Comparison of ENCODE assay signal across 12 cellular contexts in genomic region chr16:74521691-74522090, GRCh38.
DNase-seq lines count a peak whose midpoint lies in the region; ATAC-seq and TF ChIP-seq lines count a peak whose summit lies in the region.
"Had no signal": no experiment of that assay in that cellular context is flagged by ENCODE, and none has a peak within 500 bp of the region (broad histone marks: within the 10 kb centered on the region; RNA-seq: fewer than 3 reads in every experiment).

No MANE protein-coding gene starts in this region.

- peaks cover 3% of the 10 kb centered on the region for H3K36me3 ChIP-seq in CD8-positive, alpha-beta T cell (ENCODE audit: insufficient read depth, low read length)
- H3K36me3 ChIP-seq: pancreas had no signal

- no peak for DNase-seq in CD8-positive, alpha-beta T cell
- peak; percentile 82 for DNase-seq in NCI-H446 treated with DMSO at 0.1 percent for 48 hours (lab: John Stamatoyannopoulos, UW)
- DNase-seq in fibroblast of mammary gland (ENCODE audit: low read depth): peak; percentile 57
- DNase-seq in nephron progenitor cell: no peak
- no peak for DNase-seq in COLO829 (ENCODE audit: low spot score)
- no peak for DNase-seq in KG1 (lab: John Stamatoyannopoulos, UW)
- no peak for DNase-seq in stimulated activated CD4-positive, alpha-beta T cell treated with anti-CD3 and anti-CD28 coated beads, Interleukin-4, amount 100 ng/mL, for 1 hour
- no peak for DNase-seq in Kasumi-1 (lab: John Stamatoyannopoulos, UW)
- DNase-seq: activated naive CD4-positive, alpha-beta T cell; GF-D8; Karpas-422; pancreas had no signal

- peaks cover 39% of the 10 kb centered on the region for H3K4me1 Mint-ChIP-seq in CD8-positive, alpha-beta T cell (ENCODE audit: low read depth)
- no peaks in the 10 kb centered on the region for H3K4me1 Mint-ChIP-seq in nephron progenitor cell

- H3K27ac ChIP-seq in CD8-positive, alpha-beta T cell (ENCODE audit: low read depth, low read length): no peak overlapping the region
- H3K27ac ChIP-seq: pancreas had no signal

- H3K4me3 ChIP-seq in CD8-positive, alpha-beta T cell (ENCODE audit: low read depth, low read length): no peak overlapping the region
- H3K4me3 ChIP-seq in fibroblast of mammary gland (ENCODE audit: control insufficient read depth, low read depth, low read length): no peak overlapping the region
- H3K4me3 ChIP-seq: pancreas had no signal

- POLR2A ChIA-PET in CD8-positive, alpha-beta T cell (lab: Charles Lee): no interaction called here

- no peak for ATAC-seq in CD8-positive, alpha-beta T cell

- peaks cover 64% of the 10 kb centered on the region for H3K36me3 Mint-ChIP-seq in CD8-positive, alpha-beta T cell
- peaks cover 84% of the 10 kb centered on the region for H3K36me3 Mint-ChIP-seq in nephron progenitor cell (ENCODE audit: low read depth)

- H3K4me1 ChIP-seq in CD8-positive, alpha-beta T cell (ENCODE audit: insufficient read depth, low read length): no peaks in the 10 kb centered on the region
- H3K4me1 ChIP-seq: pancreas had no signal

- H3K27ac Mint-ChIP-seq in CD8-positive, alpha-beta T cell: peak overlapping the region; percentile 53
- H3K27ac Mint-ChIP-seq in nephron progenitor cell: peak overlapping the region; percentile 4

- CTCF ChIA-PET in CD8-positive, alpha-beta T cell (lab: Charles Lee): interaction anchor here (0.8 kb wide), 1 partner anchor 68 kb away, joined by 3 read pairs; no protein-coding TSS in a partner anchor

- no peak for TF ChIP-seq CTCF in CD8-positive, alpha-beta T cell (IDR thresholded peaks at IDR 0.05)
- no peak for TF ChIP-seq CTCF in fibroblast of mammary gland (conservative IDR thresholded peaks at IDR 0.05; ENCODE audit: control insufficient read depth, insufficient read depth, low read depth, low read length)
- no peak for TF ChIP-seq CTCF in nephron progenitor cell (IDR thresholded peaks at IDR 0.05)

- H3K9me3 ChIP-seq in CD8-positive, alpha-beta T cell (ENCODE audit: low read length): no peaks in the 10 kb centered on the region
- H3K9me3 ChIP-seq: pancreas had no signal

- H3K9me3 Mint-ChIP-seq in CD8-positive, alpha-beta T cell: no peaks in the 10 kb centered on the region
- H3K9me3 Mint-ChIP-seq in nephron progenitor cell: peaks cover 44% of the 10 kb centered on the region

- intact Hi-C loops in CD8-positive, alpha-beta T cell (cut with DNase I, micrococcal nuclease): no loop called here

- no peak overlapping the region for H3K4me3 Mint-ChIP-seq in CD8-positive, alpha-beta T cell
- no peak overlapping the region for H3K4me3 Mint-ChIP-seq in nephron progenitor cell

- no peaks in the 10 kb centered on the region for H3K27me3 ChIP-seq in CD8-positive, alpha-beta T cell (ENCODE audit: insufficient read depth, low read length)
- H3K27me3 ChIP-seq: pancreas had no signal

- no peaks in the 10 kb centered on the region for H3K27me3 Mint-ChIP-seq in CD8-positive, alpha-beta T cell (ENCODE audit: low read depth)
- no peaks in the 10 kb centered on the region for H3K27me3 Mint-ChIP-seq in nephron progenitor cell (ENCODE audit: low read depth, poor library complexity)

Comparison
In these comparisons a context has a peak if more than half of its experiments do, and no peak if none do; other contexts are left out.
1. DNase-seq: peak in NCI-H446 treated with DMSO at 0.1 percent for 48 hours (single experiment) and fibroblast of mammary gland (single experiment); none in CD8-positive, alpha-beta T cell (0 of 7), nephron progenitor cell (single experiment), COLO829 (single experiment), KG1 (single experiment), stimulated activated CD4-positive, alpha-beta T cell treated with anti-CD3 and anti-CD28 coated beads, Interleukin-4, amount 100 ng/mL, for 1 hour (single experiment) and Kasumi-1 (0 of 2).